22 cellular contexts compared by ENCODE assay signal in genomic region chrX:107579956-107580355, GRCh38.
"Had no signal": no experiment of that assay in that cellular context is flagged by ENCODE, and none has a peak within 500 bp of the region (broad histone marks: within the 10 kb centered on the region; RNA-seq: fewer than 3 reads in every experiment).

No MANE protein-coding gene starts in this region.

- H3K4me2 ChIP-seq: hepatocyte had no signal

- FAIRE-seq: kidney, TTC549, urothelium cell line had no signal

- H3K27ac ChIP-seq: hepatocyte, left ventricle myocardium inferior, neutrophil, tibial artery had no signal

- H3K4me1 ChIP-seq: left ventricle myocardium inferior, tibial artery had no signal

- DNase-seq: activated CD4-positive, alpha-beta memory T cell treated with anti-CD3 and anti-CD28 coated beads, Interleukin-2, amount 10 ng/mL, durations not matched to agents 7 days and 5 days; activated CD4-positive, alpha-beta T cell treated with anti-CD3 and anti-CD28 coated beads for 4 hours; activated effector memory CD4-positive, alpha-beta T cell treated with Interleukin-2 at 50 U/mL for 16 hours; activated T-cell treated with anti-CD3 and anti-CD28 coated beads, Interleukin-2, amount 50 U/mL, for 24 hours; kidney; left ventricle myocardium inferior; natural killer cell; posterior cingulate gyrus; retina; stimulated activated CD4-positive, alpha-beta T cell treated with anti-CD3 and anti-CD28 coated beads, Interleukin-2, amount 100 ng/mL, for 48 hours; stimulated activated naive CD4-positive, alpha-beta T cell; T-helper 2 cell; tibial artery had no signal

- H3K4me3 Mint-ChIP-seq: activated CD4-positive, alpha-beta memory T cell treated with anti-CD3 and anti-CD28 coated beads, Interleukin-2, amount 10 ng/mL, durations not matched to agents 7 days and 5 days; activated naive CD4-positive, alpha-beta T cell treated with anti-CD3 and anti-CD28 coated beads, Interleukin-2, amount 50 U/mL, for 24 hours; activated T-cell treated with anti-CD3 and anti-CD28 coated beads, Interleukin-2, amount 50 U/mL, for 24 hours; central memory CD8-positive, alpha-beta T cell; dendritic cell treated with granulocyte-macrophage colony-stimulating factor and Interleukin-4, amounts not matched to agents 40 ng/mL and 50 ng/mL, for 4 days; memory B cell; natural killer cell; WTC11 had no signal

- H3K4me1 Mint-ChIP-seq: activated naive CD4-positive, alpha-beta T cell treated with anti-CD3 and anti-CD28 coated beads, Interleukin-2, amount 50 U/mL, for 24 hours; central memory CD8-positive, alpha-beta T cell; memory B cell; WTC11 had no signal

- H3K79me2 ChIP-seq: hepatocyte had no signal

- H3K4me3 ChIP-seq: hepatocyte, left ventricle myocardium inferior, tibial artery had no signal

- H3K27me3 Mint-ChIP-seq: activated CD4-positive, alpha-beta memory T cell treated with anti-CD3 and anti-CD28 coated beads, Interleukin-2, amount 10 ng/mL, durations not matched to agents 7 days and 5 days; activated naive CD4-positive, alpha-beta T cell treated with anti-CD3 and anti-CD28 coated beads, Interleukin-2, amount 50 U/mL, for 24 hours; central memory CD8-positive, alpha-beta T cell; dendritic cell treated with granulocyte-macrophage colony-stimulating factor and Interleukin-4, amounts not matched to agents 40 ng/mL and 50 ng/mL, for 4 days; memory B cell had no signal

- H3K36me3 ChIP-seq: left ventricle myocardium inferior, neutrophil, tibial artery had no signal

- H3K27me3 ChIP-seq: hepatocyte, neutrophil, tibial artery had no signal

- H2AFZ ChIP-seq: hepatocyte had no signal

- H3K9me3 Mint-ChIP-seq: activated CD4-positive, alpha-beta memory T cell treated with anti-CD3 and anti-CD28 coated beads, Interleukin-2, amount 10 ng/mL, durations not matched to agents 7 days and 5 days; activated naive CD4-positive, alpha-beta T cell treated with anti-CD3 and anti-CD28 coated beads, Interleukin-2, amount 50 U/mL, for 24 hours; activated T-cell treated with anti-CD3 and anti-CD28 coated beads, Interleukin-2, amount 50 U/mL, for 24 hours; central memory CD8-positive, alpha-beta T cell; dendritic cell treated with granulocyte-macrophage colony-stimulating factor and Interleukin-4, amounts not matched to agents 40 ng/mL and 50 ng/mL, for 4 days; memory B cell; natural killer cell had no signal

- H3K9me3 ChIP-seq: neutrophil had no signal

- H3K27ac Mint-ChIP-seq: activated CD4-positive, alpha-beta memory T cell treated with anti-CD3 and anti-CD28 coated beads, Interleukin-2, amount 10 ng/mL, durations not matched to agents 7 days and 5 days; activated naive CD4-positive, alpha-beta T cell treated with anti-CD3 and anti-CD28 coated beads, Interleukin-2, amount 50 U/mL, for 24 hours; activated T-cell treated with anti-CD3 and anti-CD28 coated beads, Interleukin-2, amount 50 U/mL, for 24 hours; dendritic cell treated with granulocyte-macrophage colony-stimulating factor and Interleukin-4, amounts not matched to agents 40 ng/mL and 50 ng/mL, for 4 days; memory B cell; natural killer cell; WTC11 had no signal

- H3K36me3 Mint-ChIP-seq: activated naive CD4-positive, alpha-beta T cell treated with anti-CD3 and anti-CD28 coated beads, Interleukin-2, amount 50 U/mL, for 24 hours; memory B cell; natural killer cell had no signal

- ATAC-seq: natural killer cell, WTC11 had no signal
